13 cellular contexts compared by ENCODE assay signal in the genomic region with DNA sequence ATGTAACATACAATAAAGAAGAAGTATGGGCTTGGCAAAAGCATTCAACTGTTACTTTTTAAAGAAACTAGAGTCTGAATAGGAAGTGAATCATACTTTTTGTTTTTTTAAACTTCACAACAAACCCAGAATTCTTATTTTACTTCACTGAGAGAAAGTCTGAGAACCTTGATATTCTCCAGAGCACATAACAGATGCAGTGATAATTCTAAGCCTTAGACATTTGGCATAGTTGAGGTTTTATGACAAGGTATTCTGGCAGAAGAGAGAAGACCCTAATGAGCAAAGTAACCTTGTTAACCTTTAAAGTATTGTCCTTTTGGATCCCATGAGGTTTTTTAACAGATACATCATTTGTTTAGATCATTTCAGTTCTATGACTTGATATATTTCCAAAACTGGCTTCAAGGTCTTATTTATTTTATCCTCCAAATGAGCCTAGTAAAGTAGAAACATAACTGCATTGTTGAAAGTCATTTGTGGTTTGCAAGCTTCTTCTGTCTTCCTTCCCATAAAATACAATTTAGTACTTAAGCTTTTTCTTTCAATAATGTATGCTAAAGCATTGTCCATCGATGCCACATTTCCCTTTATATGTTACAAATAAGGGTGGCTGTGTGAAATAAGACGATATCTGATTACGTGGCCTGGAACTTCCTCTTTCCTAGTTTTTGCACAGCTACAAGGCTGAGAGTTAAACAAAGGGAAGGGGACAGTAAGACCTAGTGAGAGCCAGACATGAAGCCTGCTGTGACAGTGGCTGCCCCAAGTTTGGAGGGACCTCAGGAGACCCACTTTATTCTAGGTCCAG.
DNase-seq lines count a peak whose midpoint lies in the region; ATAC-seq, FAIRE-seq and TF ChIP-seq lines count a peak whose summit lies in the region.
"Had no signal": no experiment of that assay in that cellular context is flagged by ENCODE, and none has a peak within 500 bp of the region (broad histone marks: within the 10 kb centered on the region; RNA-seq: fewer than 3 reads in every experiment).

No MANE protein-coding gene starts in this region.

- H3K4me3 ChIP-seq in fibroblast of mammary gland (ENCODE audit: control insufficient read depth, low read depth, low read length) (no peak overlapping the region), suprapubic skin (no peak overlapping the region), SJCRH30 (no peak overlapping the region)
- H3K4me3 ChIP-seq: heart left ventricle had no signal

- WGBS in suprapubic skin: 55% methylated on average over 3 of the region's 3 CpGs

- DNase-seq in H4 (ENCODE audit: low spot score) (peak; percentile 13), RCC 7860 (ENCODE audit: low spot score) (no peak), fibroblast of mammary gland (ENCODE audit: low read depth) (peak; percentile 86), suprapubic skin (ENCODE audit: low spot score in 2 of 2) (no peak), SJCRH30 (no peak)
- no peak for DNase-seq in stimulated activated naive CD4-positive, alpha-beta T cell (lab: John Stamatoyannopoulos, UW)
- no peak for DNase-seq in stimulated activated CD4-positive, alpha-beta T cell treated with anti-CD3 and anti-CD28 coated beads, Interleukin-1b, Interleukin-23, amount 100 ng/mL, for 48 hours
- DNase-seq: activated naive CD4-positive, alpha-beta T cell treated with anti-CD3 and anti-CD28 coated beads, Interleukin-2, amount 50 U/mL, for 16 hours; heart left ventricle; NCI-H146 had no signal

- H3K4me1 ChIP-seq in suprapubic skin: peaks cover 11% of the 10 kb centered on the region
- H3K4me1 ChIP-seq in SJCRH30: peaks cover 4% of the 10 kb centered on the region; the same call in 1 of the 2 replicates

- no peak for TF ChIP-seq EP300 in suprapubic skin (IDR thresholded peaks at IDR 0.05)

- no peak for ATAC-seq in HG03097 (IDR thresholded peaks at IDR 0.05; ENCODE audit: low FRiP score, unreplicated experiment)

- TF ChIP-seq CTCF in fibroblast of mammary gland (conservative IDR thresholded peaks at IDR 0.05; ENCODE audit: control insufficient read depth, insufficient read depth, low read depth, low read length) (no peak), suprapubic skin (IDR thresholded peaks at IDR 0.05) (no peak)

- H3K36me3 ChIP-seq in suprapubic skin (no peaks in the 10 kb centered on the region), SJCRH30 (no peaks in the 10 kb centered on the region)
- H3K36me3 ChIP-seq: heart left ventricle, neutrophil had no signal

- peak overlapping the region; percentile 8 for H3K27ac ChIP-seq in suprapubic skin
- H3K27ac ChIP-seq in SJCRH30: no peak overlapping the region
- H3K27ac ChIP-seq: neutrophil had no signal

- H3K27me3 ChIP-seq in suprapubic skin: no peaks in the 10 kb centered on the region
- no peaks in the 10 kb centered on the region for H3K27me3 ChIP-seq in SJCRH30
- H3K27me3 ChIP-seq: heart left ventricle, neutrophil had no signal

- H3K9me3 ChIP-seq in suprapubic skin (no peaks in the 10 kb centered on the region), SJCRH30 (replicated peaks) (no peaks in the 10 kb centered on the region)
- H3K9me3 ChIP-seq: neutrophil had no signal

- TF ChIP-seq POLR2A in suprapubic skin (IDR thresholded peaks at IDR 0.05): no peak

- peak; percentile 30 for FAIRE-seq in RCC 7860 (lab: Jason Lieb, UNC)
- FAIRE-seq: GM18507 had no signal

Comparison
In these comparisons a context has a peak if more than half of its experiments do, and no peak if none do; other contexts are left out.
1. DNase-seq: peak in H4 (single experiment) and fibroblast of mammary gland (single experiment); none in RCC 7860 (single experiment), suprapubic skin (0 of 2), stimulated activated naive CD4-positive, alpha-beta T cell (0 of 6), SJCRH30 (0 of 2) and stimulated activated CD4-positive, alpha-beta T cell treated with anti-CD3 and anti-CD28 coated beads, Interleukin-1b, Interleukin-23, amount 100 ng/mL, for 48 hours (single experiment).